Comparison of ENCODE assay signal across 11 cellular contexts in genomic region chr3:188433526-188433855, GRCh38.
DNase-seq lines count a peak whose midpoint lies in the region; ATAC-seq, FAIRE-seq and TF ChIP-seq lines count a peak whose summit lies in the region.
"Had no signal": no experiment of that assay in that cellular context is flagged by ENCODE, and none has a peak within 500 bp of the region (broad histone marks: within the 10 kb centered on the region; RNA-seq: fewer than 3 reads in every experiment).

No MANE protein-coding gene starts in this region.

- no peaks in the 10 kb centered on the region for H3K27me3 Mint-ChIP-seq in Calu3 (ENCODE audit: unreplicated experiment)
- no peaks in the 10 kb centered on the region for H3K27me3 Mint-ChIP-seq in astrocyte (ENCODE audit: low read depth, unreplicated experiment)
- H3K27me3 Mint-ChIP-seq in naive thymus-derived CD8-positive, alpha-beta T cell, result no peaks in the 10 kb centered on the region

- no peak overlapping the region for H3K9ac ChIP-seq in BLaER1
- H3K9ac ChIP-seq in astrocyte (ENCODE audit: low read length), result no peak overlapping the region
- H3K9ac ChIP-seq: neural progenitor cell had no signal

- peak overlapping the region; percentile 60 for H3K4me2 ChIP-seq in BLaER1
- H3K4me2 ChIP-seq in astrocyte (ENCODE audit: low read length), result peak overlapping the region; percentile 14
- H3K4me2 ChIP-seq: neural progenitor cell had no signal

- no peaks in the 10 kb centered on the region for H3K9me3 Mint-ChIP-seq in Calu3 (ENCODE audit: low read depth, unreplicated experiment)
- no peaks in the 10 kb centered on the region for H3K9me3 Mint-ChIP-seq in astrocyte (ENCODE audit: unreplicated experiment)
- no peaks in the 10 kb centered on the region for H3K9me3 Mint-ChIP-seq in naive thymus-derived CD8-positive, alpha-beta T cell

- H3K4me3 ChIP-seq in BLaER1 (no peak overlapping the region), astrocyte (ENCODE audit: insufficient read depth, low read depth, low read length) (no peak overlapping the region)
- H3K4me3 ChIP-seq: neural progenitor cell had no signal

- DNase-seq in Calu3, result no peak
- no peak for DNase-seq in astrocyte (ENCODE audit: low read depth)
- DNase-seq in naive thymus-derived CD8-positive, alpha-beta T cell, result no peak
- DNase-seq in NCI-H2029 (lab: John Stamatoyannopoulos, UW), result no peak
- no peak for DNase-seq in posterior vena cava (ENCODE audit: low spot score)
- DNase-seq: stimulated activated CD4-positive, alpha-beta T cell treated with anti-CD3 and anti-CD28 coated beads, Interleukin-2, amount 100 ng/mL, for 24 hours; substantia nigra had no signal

- H3K27ac ChIP-seq in BLaER1 (peak overlapping the region; percentile 52), astrocyte (ENCODE audit: low read depth, low read length) (no peak overlapping the region)
- H3K27ac ChIP-seq: neural progenitor cell had no signal

- H3K27me3 ChIP-seq in BLaER1, result no peaks in the 10 kb centered on the region
- no peaks in the 10 kb centered on the region for H3K27me3 ChIP-seq in astrocyte (ENCODE audit: insufficient read depth, low read length)
- H3K27me3 ChIP-seq: neural progenitor cell had no signal

- H3K9me3 ChIP-seq in BLaER1 (no peaks in the 10 kb centered on the region; the same call in 1 of the 2 replicates), astrocyte (ENCODE audit: insufficient read depth, low read depth, low read length) (no peaks in the 10 kb centered on the region)

- H3K4me1 Mint-ChIP-seq in Calu3 (ENCODE audit: low read depth, unreplicated experiment), result peaks cover 71% of the 10 kb centered on the region
- peaks cover 19% of the 10 kb centered on the region for H3K4me1 Mint-ChIP-seq in astrocyte (ENCODE audit: low read depth, unreplicated experiment)
- H3K4me1 Mint-ChIP-seq in naive thymus-derived CD8-positive, alpha-beta T cell, result peaks cover 16 to 77% (median 32%) of the 10 kb centered on the region in 4 donors

- no peak for FAIRE-seq in astrocyte (lab: Jason Lieb, UNC)

- H4K20me1 ChIP-seq in BLaER1, result no peaks in the 10 kb centered on the region
- H4K20me1 ChIP-seq in astrocyte (ENCODE audit: insufficient read depth, low read length), result peaks cover 36% of the 10 kb centered on the region

- H3K4me3 Mint-ChIP-seq in Calu3 (ENCODE audit: low read depth, unreplicated experiment), result peak overlapping the region; percentile 0
- H3K4me3 Mint-ChIP-seq in astrocyte (ENCODE audit: unreplicated experiment), result peak overlapping the region; percentile 50
- peak overlapping the region in 5 of 10 donors; percentile 0 to 60 (median 21) for H3K4me3 Mint-ChIP-seq in naive thymus-derived CD8-positive, alpha-beta T cell
- H3K4me3 Mint-ChIP-seq: neural progenitor cell had no signal

- peak overlapping the region; percentile 49 for H3K27ac Mint-ChIP-seq in Calu3 (ENCODE audit: unreplicated experiment)
- peak overlapping the region; percentile 34 for H3K27ac Mint-ChIP-seq in astrocyte (ENCODE audit: unreplicated experiment)
- H3K27ac Mint-ChIP-seq in naive thymus-derived CD8-positive, alpha-beta T cell, result peak overlapping the region in 9 of 10 donors; percentile 31 to 94 (median 74)
- H3K27ac Mint-ChIP-seq: neural progenitor cell had no signal

- POLR2A ChIA-PET in naive thymus-derived CD8-positive, alpha-beta T cell (lab: Charles Lee), result no interaction called here

- peaks cover 9% of the 10 kb centered on the region for H3K36me3 Mint-ChIP-seq in Calu3 (ENCODE audit: insufficient read depth, unreplicated experiment)
- peaks cover 6% of the 10 kb centered on the region for H3K36me3 Mint-ChIP-seq in astrocyte (ENCODE audit: low read depth, unreplicated experiment)
- H3K36me3 Mint-ChIP-seq in naive thymus-derived CD8-positive, alpha-beta T cell, result peaks cover 0 to 7% (median 3%) of the 10 kb centered on the region in 3 donors

- H3K36me3 ChIP-seq in BLaER1, result no peaks in the 10 kb centered on the region
- H3K36me3 ChIP-seq in astrocyte (ENCODE audit: insufficient read depth, low read length), result no peaks in the 10 kb centered on the region
- H3K36me3 ChIP-seq: neural progenitor cell had no signal

- intact Hi-C loops in Calu3 (cut with micrococcal nuclease; ENCODE audit: unreplicated experiment), result loop anchor here (5.0 to 10.0 kb wide), 4 partner anchors 66 to 689 kb away; partner anchors contain the start of gene BCL6
- intact Hi-C loops in posterior vena cava (cut with DNase I), result no loop called here

- no TSS peak for BruUV-seq in Calu3 (replicated peaks; lab: Mats Ljungman, UMichigan)

- H3K79me2 ChIP-seq in astrocyte (ENCODE audit: insufficient read depth, low read length), result peaks cover 73% of the 10 kb centered on the region

- no peak overlapping the region for H2AFZ ChIP-seq in astrocyte (ENCODE audit: low read depth, low read length)
- H2AFZ ChIP-seq: neural progenitor cell had no signal

- CTCF ChIA-PET in Calu3 (lab: Charles Lee), result interaction anchor here (1.0 kb wide), 1 partner anchor 693 kb away, joined by 3 read pairs; no protein-coding TSS in a partner anchor

- TF ChIP-seq CTCF in Calu3 (IDR thresholded peaks at IDR 0.05; ENCODE audit: unreplicated experiment) (no peak), astrocyte (IDR thresholded peaks at IDR 0.05; ENCODE audit: insufficient read depth, low read depth, low read length) (no peak)

- H3K4me1 ChIP-seq in BLaER1, result peaks cover 71% of the 10 kb centered on the region
- peaks cover 20% of the 10 kb centered on the region for H3K4me1 ChIP-seq in astrocyte (ENCODE audit: insufficient read depth, low read length)
- H3K4me1 ChIP-seq: neural progenitor cell had no signal

- ATAC-seq in naive thymus-derived CD8-positive, alpha-beta T cell, result no peak
- no peak for ATAC-seq in HG03342 (IDR thresholded peaks at IDR 0.05; ENCODE audit: unreplicated experiment)
- no peak for ATAC-seq in GM21576 (IDR thresholded peaks at IDR 0.05; ENCODE audit: unreplicated experiment)
